In genomic region chr4:81891005-81891795, GRCh38 we compare ENCODE assay signal across 17 cellular contexts.
"Had no signal": no experiment of that assay in that cellular context is flagged by ENCODE, and none has a peak within 500 bp of the region (broad histone marks: within the 10 kb centered on the region; RNA-seq: fewer than 3 reads in every experiment).

No MANE protein-coding gene starts in this region.

- ATAC-seq: gastrocnemius medialis; heart right ventricle; mucosa of descending colon; naive thymus-derived CD8-positive, alpha-beta T cell; right cardiac atrium had no signal

- H3K36me3 Mint-ChIP-seq: type B pancreatic cell had no signal

- H3K4me1 ChIP-seq: esophagus muscularis mucosa, gastrocnemius medialis, heart right ventricle had no signal

- H3K9me3 ChIP-seq: mucosa of descending colon, ovary had no signal

- H3K4me3 ChIP-seq: coronary artery, esophagus muscularis mucosa, gastrocnemius medialis, heart right ventricle, mucosa of descending colon, ovary, smooth muscle cell had no signal

- H3K27ac ChIP-seq: coronary artery, esophagus muscularis mucosa, gastrocnemius medialis, heart right ventricle, ovary had no signal

- H3K4me3 Mint-ChIP-seq: naive thymus-derived CD8-positive, alpha-beta T cell; type B pancreatic cell had no signal

- H3K27ac Mint-ChIP-seq: naive thymus-derived CD8-positive, alpha-beta T cell; type B pancreatic cell had no signal

- H3K9me3 Mint-ChIP-seq: type B pancreatic cell had no signal

- H3K4me1 Mint-ChIP-seq: naive thymus-derived CD8-positive, alpha-beta T cell had no signal

- DNase-seq: effector CD8-positive, alpha-beta T cell; gastrocnemius medialis; heart right ventricle; hypothalamus; kidney glomerular epithelial cell; mammary epithelial cell; mucosa of descending colon; naive thymus-derived CD8-positive, alpha-beta T cell; nucleus accumbens; ovary; right cardiac atrium; stimulated activated CD4-positive, alpha-beta T cell treated with anti-CD3 and anti-CD28 coated beads, Interleukin-2, amount 100 ng/mL, for 48 hours; stimulated activated naive CD4-positive, alpha-beta T cell treated with Interleukin-2 at 50 U/mL for 16 hours had no signal

- H3K27me3 ChIP-seq: esophagus muscularis mucosa, gastrocnemius medialis, ovary had no signal

- H3K36me3 ChIP-seq: esophagus muscularis mucosa, gastrocnemius medialis, heart right ventricle, ovary had no signal
